Comparison of ENCODE assay signal across 7 cellular contexts in genomic region chr3:132210476-132211346, GRCh38.
A peak's percentile ranks its signal among the peaks of the same experiment; 100 is the strongest.
DNase-seq lines count a peak whose midpoint lies in the region; ATAC-seq and TF ChIP-seq lines count a peak whose summit lies in the region.

No MANE protein-coding gene starts in this region.

- no peaks in the 10 kb centered on the region for H3K36me3 Mint-ChIP-seq in activated CD8-positive, alpha-beta T cell treated with anti-CD3 and anti-CD28 coated beads for 36 hours (ENCODE audit: low read depth)

- H3K27me3 Mint-ChIP-seq in activated CD8-positive, alpha-beta T cell treated with anti-CD3 and anti-CD28 coated beads for 36 hours, result peaks cover 11% of the 10 kb centered on the region

- peak; percentile 47 for ATAC-seq in activated CD8-positive, alpha-beta T cell treated with anti-CD3 and anti-CD28 coated beads for 36 hours
- ATAC-seq in GM18907 (IDR thresholded peaks at IDR 0.05; ENCODE audit: unreplicated experiment), result no peak
- ATAC-seq in GM21447 (IDR thresholded peaks at IDR 0.05; ENCODE audit: unreplicated experiment), result no peak

- H3K27ac Mint-ChIP-seq in activated CD8-positive, alpha-beta T cell treated with anti-CD3 and anti-CD28 coated beads for 36 hours, result no peak overlapping the region

- no peaks in the 10 kb centered on the region for H3K9me3 Mint-ChIP-seq in activated CD8-positive, alpha-beta T cell treated with anti-CD3 and anti-CD28 coated beads for 36 hours

- TF ChIP-seq RAD21 in Ishikawa (IDR thresholded peaks at IDR 0.05; ENCODE audit: low read depth), result peak; percentile 81

- no peaks in the 10 kb centered on the region for H3K4me1 Mint-ChIP-seq in activated CD8-positive, alpha-beta T cell treated with anti-CD3 and anti-CD28 coated beads for 36 hours (ENCODE audit: low read depth)

- no peak for TF ChIP-seq EP300 in Ishikawa (IDR thresholded peaks at IDR 0.05; ENCODE audit: borderline replicate concordance)

- DNase-seq in activated CD8-positive, alpha-beta T cell treated with anti-CD3 and anti-CD28 coated beads for 36 hours, result peak; percentile 37
- DNase-seq in lung microvascular endothelial cell (ENCODE audit: low read depth in 2 of 2) (peak; percentile 11 to 22), superior temporal gyrus (ENCODE audit: extremely low spot score) (no peak)

- TF ChIP-seq CTCF in GM12874 (IDR thresholded peaks at IDR 0.05; ENCODE audit: insufficient read depth, low read depth, low read length), result peak; percentile 74
- peak; percentile 48 for TF ChIP-seq CTCF in activated CD8-positive, alpha-beta T cell treated with anti-CD3 and anti-CD28 coated beads for 36 hours (IDR thresholded peaks at IDR 0.05)

- no peak overlapping the region for H3K4me3 Mint-ChIP-seq in activated CD8-positive, alpha-beta T cell treated with anti-CD3 and anti-CD28 coated beads for 36 hours

- CTCF ChIA-PET in activated CD8-positive, alpha-beta T cell treated with anti-CD3 and anti-CD28 coated beads for 36 hours (lab: Charles Lee), result interaction anchor here (0.8 to 2.5 kb wide), 9 partner anchors 10 to 661 kb away, joined by 3 to 17 read pairs (median 4); no protein-coding TSS in a partner anchor

- intact Hi-C loops in activated CD8-positive, alpha-beta T cell treated with anti-CD3 and anti-CD28 coated beads for 36 hours (cut with micrococcal nuclease), result no loop called here

- POLR2A ChIA-PET in activated CD8-positive, alpha-beta T cell treated with anti-CD3 and anti-CD28 coated beads for 36 hours (lab: Charles Lee), result no interaction called here

TF ChIP-seq in Ishikawa, 13 proteins besides CTCF, POLR2A, EP300 and RAD21:
- TF ChIP-seq ZBTB7A (IDR thresholded peaks at IDR 0.05; ENCODE audit: low read depth) (no peak), TEAD4 (IDR thresholded peaks at IDR 0.05) (no peak), EGR1 (IDR thresholded peaks at IDR 0.05) (no peak), YY1 (IDR thresholded peaks at IDR 0.05; ENCODE audit: low read depth) (no peak), CREB1 (IDR thresholded peaks at IDR 0.05; ENCODE audit: low read depth) (no peak), CEBPB (IDR thresholded peaks at IDR 0.05) (no peak), REST (IDR thresholded peaks at IDR 0.05; ENCODE audit: low read depth) (no peak), NFIC (IDR thresholded peaks at IDR 0.05) (no peak), FOXM1 (IDR thresholded peaks at IDR 0.05; ENCODE audit: borderline replicate concordance, low read depth) (no peak)
- TF ChIP-seq, protein P1, sequence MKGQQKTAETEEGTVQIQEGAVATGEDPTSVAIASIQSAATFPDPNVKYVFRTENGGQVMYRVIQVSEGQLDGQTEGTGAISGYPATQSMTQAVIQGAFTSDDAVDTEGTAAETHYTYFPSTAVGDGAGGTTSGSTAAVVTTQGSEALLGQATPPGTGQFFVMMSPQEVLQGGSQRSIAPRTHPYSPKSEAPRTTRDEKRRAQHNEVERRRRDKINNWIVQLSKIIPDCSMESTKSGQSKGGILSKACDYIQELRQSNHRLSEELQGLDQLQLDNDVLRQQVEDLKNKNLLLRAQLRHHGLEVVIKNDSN (IDR thresholded peaks at IDR 0.05), result no peak
- TF ChIP-seq, protein P2, sequence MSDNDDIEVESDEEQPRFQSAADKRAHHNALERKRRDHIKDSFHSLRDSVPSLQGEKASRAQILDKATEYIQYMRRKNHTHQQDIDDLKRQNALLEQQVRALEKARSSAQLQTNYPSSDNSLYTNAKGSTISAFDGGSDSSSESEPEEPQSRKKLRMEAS (IDR thresholded peaks at IDR 0.05), result no peak
